Comparison of ENCODE assay signal across 9 cellular contexts in the genomic region with DNA sequence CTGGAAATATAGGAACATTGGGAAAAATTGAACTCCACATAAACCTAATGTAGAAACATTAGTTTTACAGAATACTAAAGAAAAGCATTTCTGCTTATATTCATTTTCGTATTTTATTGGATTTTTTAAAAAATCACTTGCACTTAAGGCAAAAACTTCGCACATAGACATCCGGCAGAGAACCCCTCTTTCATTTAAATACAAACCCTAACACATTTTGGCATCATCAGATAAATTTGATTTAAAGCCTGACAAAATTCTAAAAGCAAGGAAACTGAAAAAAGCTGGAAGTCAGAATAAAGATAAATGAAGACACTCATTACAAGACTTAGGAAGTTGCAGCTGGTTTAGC. TPM values are rescaled to one million over a fixed set of nuclear protein-coding genes. Genes with fewer than 3 reads are reported as not detected.
A peak's percentile ranks its signal among the peaks of the same experiment; 100 is the strongest.
DNase-seq lines count a peak whose midpoint lies in the region; ATAC-seq, FAIRE-seq and TF ChIP-seq lines count a peak whose summit lies in the region.
"Had no signal": no experiment of that assay in that cellular context is flagged by ENCODE, and none has a peak within 500 bp of the region (broad histone marks: within the 10 kb centered on the region; RNA-seq: fewer than 3 reads in every experiment).

No MANE protein-coding gene starts in this region.

- DNase-seq in activated naive CD4-positive, alpha-beta T cell treated with anti-CD3 and anti-CD28 coated beads, Interleukin-2, amount 10 ng/mL, durations not matched to agents 7 days and 5 days: no peak
- DNase-seq in activated naive CD4-positive, alpha-beta T cell treated with anti-CD3 and anti-CD28 coated beads, Interleukin-2, amount 50 U/mL, for 72 hours (ENCODE audit: low spot score in 2 of 2): no peak
- no peak for DNase-seq in T-helper 17 cell
- no peak for DNase-seq in kidney
- DNase-seq in tibial artery: no peak
- DNase-seq in iPS-NIHi11 (ENCODE audit: low spot score): no peak
- DNase-seq in H7: no peak

- H3K4me3 ChIP-seq in kidney (ENCODE audit: low read length in 2 of 2) (peak overlapping the region; percentile 33 to 73), tibial artery (peak overlapping the region; percentile 87 to 88), H7 (ENCODE audit: insufficient read depth, low read depth, low read length) (no peak overlapping the region)

- TF ChIP-seq CTCF in kidney (IDR thresholded peaks at IDR 0.05; ENCODE audit: borderline replicate concordance, extremely low read depth, insufficient read depth) (no peak), tibial artery (IDR thresholded peaks at IDR 0.05) (no peak)

- H3K27me3 ChIP-seq in tibial artery (no peaks in the 10 kb centered on the region), H7 (ENCODE audit: control insufficient read depth, insufficient read depth, low read length) (no peaks in the 10 kb centered on the region)
- H3K27me3 ChIP-seq: transverse colon had no signal

- no peaks in the 10 kb centered on the region for H3K9me3 ChIP-seq in T-helper 17 cell (ENCODE audit: control insufficient read depth, low read length, poor library complexity, severe bottlenecking)
- no peaks in the 10 kb centered on the region for H3K9me3 ChIP-seq in kidney (ENCODE audit: control insufficient read depth in 1 of 2, low read length in 2 of 2)
- no peaks in the 10 kb centered on the region for H3K9me3 ChIP-seq in tibial artery
- H3K9me3 ChIP-seq: transverse colon had no signal

- H3K27me3 Mint-ChIP-seq in activated naive CD4-positive, alpha-beta T cell treated with anti-CD3 and anti-CD28 coated beads, Interleukin-2, amount 10 ng/mL, durations not matched to agents 7 days and 5 days: no peaks in the 10 kb centered on the region
- no peaks in the 10 kb centered on the region for H3K27me3 Mint-ChIP-seq in T-helper 17 cell

- no peaks in the 10 kb centered on the region for H3K9me3 Mint-ChIP-seq in activated naive CD4-positive, alpha-beta T cell treated with anti-CD3 and anti-CD28 coated beads, Interleukin-2, amount 10 ng/mL, durations not matched to agents 7 days and 5 days
- H3K9me3 Mint-ChIP-seq in activated naive CD4-positive, alpha-beta T cell treated with anti-CD3 and anti-CD28 coated beads, Interleukin-2, amount 50 U/mL, for 72 hours: no peaks in the 10 kb centered on the region

- H3K27ac ChIP-seq in kidney (ENCODE audit: low read depth in 2 of 2, low read length in 2 of 2): no peak overlapping the region
- H3K27ac ChIP-seq in tibial artery: no peak overlapping the region

- H3K36me3 Mint-ChIP-seq in activated naive CD4-positive, alpha-beta T cell treated with anti-CD3 and anti-CD28 coated beads, Interleukin-2, amount 10 ng/mL, durations not matched to agents 7 days and 5 days: peaks cover 11% of the 10 kb centered on the region
- peaks cover 4 to 27% of the 10 kb centered on the region in 2 donors for H3K36me3 Mint-ChIP-seq in activated naive CD4-positive, alpha-beta T cell treated with anti-CD3 and anti-CD28 coated beads, Interleukin-2, amount 50 U/mL, for 72 hours
- H3K36me3 Mint-ChIP-seq in T-helper 17 cell (ENCODE audit: low read depth): peaks cover 5% of the 10 kb centered on the region

- peak overlapping the region; percentile 95 for H3K4me3 Mint-ChIP-seq in activated naive CD4-positive, alpha-beta T cell treated with anti-CD3 and anti-CD28 coated beads, Interleukin-2, amount 10 ng/mL, durations not matched to agents 7 days and 5 days
- H3K4me3 Mint-ChIP-seq in T-helper 17 cell: no peak overlapping the region

- CTCF ChIA-PET in activated naive CD4-positive, alpha-beta T cell treated with anti-CD3 and anti-CD28 coated beads, Interleukin-2, amount 10 ng/mL, durations not matched to agents 7 days and 5 days (lab: Charles Lee): interaction anchor here (1.0 kb wide), 1 partner anchor 22 kb away, joined by 3 read pairs; no protein-coding TSS in a partner anchor

- no peak for ATAC-seq in activated naive CD4-positive, alpha-beta T cell treated with anti-CD3 and anti-CD28 coated beads, Interleukin-2, amount 50 U/mL, for 72 hours
- ATAC-seq in T-helper 17 cell: no peak
- no peak for ATAC-seq in GM19397 (IDR thresholded peaks at IDR 0.05; ENCODE audit: unreplicated experiment)

- no peaks in the 10 kb centered on the region for H3K4me1 ChIP-seq in kidney (ENCODE audit: control insufficient read depth in 1 of 2, insufficient read depth in 1 of 2, low read depth in 1 of 2, low read length in 2 of 2)
- peaks cover 0 to 18% (median 7%) of the 10 kb centered on the region in 4 donors for H3K4me1 ChIP-seq in tibial artery

- H3K27ac Mint-ChIP-seq in activated naive CD4-positive, alpha-beta T cell treated with anti-CD3 and anti-CD28 coated beads, Interleukin-2, amount 10 ng/mL, durations not matched to agents 7 days and 5 days: no peak overlapping the region
- H3K27ac Mint-ChIP-seq in activated naive CD4-positive, alpha-beta T cell treated with anti-CD3 and anti-CD28 coated beads, Interleukin-2, amount 50 U/mL, for 72 hours: peak overlapping the region in 1 of 2 donors; percentile 92
- H3K27ac Mint-ChIP-seq in T-helper 17 cell: peak overlapping the region; percentile 90

- H3K36me3 ChIP-seq in kidney (ENCODE audit: control insufficient read depth in 1 of 2, insufficient read depth in 2 of 2, low read length in 2 of 2) (no peaks in the 10 kb centered on the region), tibial artery (no peaks in the 10 kb centered on the region), H7 (replicated peaks; ENCODE audit: control insufficient read depth, insufficient read depth, low read length) (no peaks in the 10 kb centered on the region)
- H3K36me3 ChIP-seq: transverse colon had no signal

- no peak for FAIRE-seq in kidney (lab: Jason Lieb, UNC)

- no peak overlapping the region for H3K9ac ChIP-seq in kidney (ENCODE audit: low read length in 2 of 2)

- H3K4me1 Mint-ChIP-seq in activated naive CD4-positive, alpha-beta T cell treated with anti-CD3 and anti-CD28 coated beads, Interleukin-2, amount 10 ng/mL, durations not matched to agents 7 days and 5 days: peaks cover 37% of the 10 kb centered on the region
- H3K4me1 Mint-ChIP-seq in T-helper 17 cell: peaks cover 25% of the 10 kb centered on the region

- intact Hi-C loops in kidney (cut with DNase I) (no loop called here), tibial artery (cut with DNase I; ENCODE audit: low total_unique reads) (loop anchor here (10.0 kb wide), 1 partner anchor 168 kb away; a partner anchor contains a TSS)

RNA-seq across cellular contexts. Expression of a gene that starts 0.4 kb away (rescaled TPM):
- 10 to 100 TPM; 52.4 to 74.0 TPM for total RNA-seq in activated naive CD4-positive, alpha-beta T cell treated with anti-CD3 and anti-CD28 coated beads, Interleukin-2, amount 50 U/mL, for 72 hours
- total RNA-seq in T-helper 17 cell: 10 to 100 TPM; 88.8 to 96.6 TPM
- total RNA-seq in kidney: 78.7 TPM
- polyA plus RNA-seq in kidney (ENCODE audit: insufficient read depth, low read depth, low replicate concordance): 22.8 TPM
- 44.8 and 52.2 TPM in 2 replicates for total RNA-seq in H7 (2014; rRNA removed; shearing (Covaris generic))
